ENCODE assay signal across 10 cellular contexts in the genomic region with DNA sequence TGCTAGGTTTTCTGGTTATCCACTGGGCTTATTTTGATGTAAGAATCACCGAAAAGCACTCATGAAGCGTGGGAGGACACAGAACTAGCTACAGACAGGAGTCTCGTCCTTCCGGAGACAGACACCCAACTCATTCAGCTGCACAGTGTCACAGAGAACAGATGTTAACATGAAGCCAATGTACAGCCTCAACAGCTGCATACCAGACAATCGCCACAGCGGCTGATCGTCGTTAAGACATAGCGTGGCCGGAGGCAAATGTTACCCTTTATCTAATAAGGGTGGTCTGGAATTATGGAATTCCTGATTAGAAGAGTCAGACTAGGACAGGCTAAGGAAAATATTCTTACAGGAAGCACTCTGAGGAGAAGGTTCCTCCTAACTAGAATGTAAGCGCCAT. TPM values are rescaled to one million over a fixed set of nuclear protein-coding genes. Genes with fewer than 3 reads are reported as not detected.
DNase-seq lines count a peak whose midpoint lies in the region; ATAC-seq and TF ChIP-seq lines count a peak whose summit lies in the region.
"Had no signal": no experiment of that assay in that cellular context is flagged by ENCODE, and none has a peak within 500 bp of the region (broad histone marks: within the 10 kb centered on the region; RNA-seq: fewer than 3 reads in every experiment).

No MANE protein-coding gene starts in this region.

- H3K4ac ChIP-seq in IMR-90 (ENCODE audit: low read depth, low read length) = no peak overlapping the region

- H3K9me1 ChIP-seq in IMR-90 (ENCODE audit: insufficient read depth, low read length) = no peaks in the 10 kb centered on the region

- peaks cover 0 to 3% of the 10 kb centered on the region in 2 experiments for H3K9me3 ChIP-seq in CD4-positive, CD25-positive, alpha-beta regulatory T cell (ENCODE audit: control insufficient read depth in 2 of 2, low read length in 2 of 2)
- H3K9me3 ChIP-seq in IMR-90 (ENCODE audit: control insufficient read depth, insufficient read depth, low read length) (no peaks in the 10 kb centered on the region), ovary (no peaks in the 10 kb centered on the region)

- 0 out of 2 replicates have a peak overlapping the region, but pooled peaks have one; percentile 25 for H3K14ac ChIP-seq in IMR-90 (replicated peaks; ENCODE audit: low read depth, low read length)

- TF ChIP-seq CTCF in IMR-90 (conservative IDR thresholded peaks at IDR 0.05; ENCODE audit: low read depth, low read length) (no peak), endothelial cell (IDR thresholded peaks at IDR 0.05; ENCODE audit: unreplicated experiment) (no peak), ovary (IDR thresholded peaks at IDR 0.05) (no peak)

- no peak for ATAC-seq in CD4-positive, CD25-positive, alpha-beta regulatory T cell (ENCODE audit: low read depth in 2 of 2)
- ATAC-seq in IMR-90 (ENCODE audit: low read depth) (no peak), GM18868 (IDR thresholded peaks at IDR 0.05; ENCODE audit: unreplicated experiment) (no peak), HG02885 (IDR thresholded peaks at IDR 0.05; ENCODE audit: poor library complexity, unreplicated experiment) (no peak)

- peak overlapping the region; percentile 5 to 81 (median 80) for H3K4me3 Mint-ChIP-seq in CD4-positive, CD25-positive, alpha-beta regulatory T cell
- H3K4me3 Mint-ChIP-seq in endothelial cell (ENCODE audit: unreplicated experiment) = peak overlapping the region; percentile 85

- dilution Hi-C loops in IMR-90 (cut with HindIII; ENCODE audit: low sequenced_read_pairs, unreplicated experiment) = no loop called here

- no peak for TF ChIP-seq EP300 in ovary (IDR thresholded peaks at IDR 0.05)

- BruUV-seq in IMR-90 (replicated peaks; lab: Mats Ljungman, UMichigan) = no TSS peak

- H3K27ac Mint-ChIP-seq in CD4-positive, CD25-positive, alpha-beta regulatory T cell = no peak overlapping the region
- no peak overlapping the region for H3K27ac Mint-ChIP-seq in endothelial cell (ENCODE audit: unreplicated experiment)

- 0 out of 2 replicates have a peak overlapping the region, but pooled peaks have one; percentile 23 for H3K4me2 ChIP-seq in IMR-90 (ENCODE audit: low read depth, low read length)

- intact Hi-C loops in IMR-90 (cut with micrococcal nuclease) = no loop called here
- intact Hi-C loops in ovary (cut with DNase I) = no loop called here

- 0 out of 2 replicates have a peak, but pooled peaks cover 7% of the 10 kb centered on the region for H4K20me1 ChIP-seq in IMR-90 (ENCODE audit: insufficient read depth, low read length)

- no peak overlapping the region for H3K18ac ChIP-seq in IMR-90 (ENCODE audit: low read depth, low read length)

- TF ChIP-seq POLR2A in IMR-90 (IDR thresholded peaks at IDR 0.05; ENCODE audit: low read depth, low read length) = no peak
- no peak for TF ChIP-seq POLR2A in ovary (IDR thresholded peaks at IDR 0.05)

- no peak overlapping the region for H2BK5ac ChIP-seq in IMR-90 (ENCODE audit: low read depth, low read length, poor library complexity, severe bottlenecking)

- no peak for DNase-seq in CD4-positive, CD25-positive, alpha-beta regulatory T cell
- DNase-seq in IMR-90 = no peak
- DNase-seq in endothelial cell (ENCODE audit: low spot score) = no peak
- peak in 1 of 5 donors; percentile 18 for DNase-seq in ovary
- DNase-seq in HT-29 (ENCODE audit: low spot score) = no peak
- DNase-seq in activated effector memory CD4-positive, alpha-beta T cell treated with Interleukin-2 at 50 U/mL for 16 hours = no peak
- DNase-seq: Kasumi-1, NCI-H69 had no signal

- H3K56ac ChIP-seq in IMR-90 (ENCODE audit: extremely low read depth, insufficient read depth, low read length) = no peak overlapping the region

- H3K36me3 ChIP-seq in CD4-positive, CD25-positive, alpha-beta regulatory T cell (ENCODE audit: control insufficient read depth, insufficient read depth, low read length) = no peaks in the 10 kb centered on the region
- no peaks in the 10 kb centered on the region for H3K36me3 ChIP-seq in IMR-90 (ENCODE audit: control insufficient read depth, insufficient read depth, low read length)
- H3K36me3 ChIP-seq in ovary = no peaks in the 10 kb centered on the region

- CTCF ChIA-PET in IMR-90 (lab: Yijun Ruan, JAX) = interaction anchor here (0.6 to 0.7 kb wide), 2 partner anchors 18 to 192 kb away, joined by 3 to 5 read pairs; no protein-coding TSS in a partner anchor

- peak overlapping the region; percentile 53 for H3K23ac ChIP-seq in IMR-90 (ENCODE audit: low read depth, low read length)

- H3K27me3 ChIP-seq in CD4-positive, CD25-positive, alpha-beta regulatory T cell (ENCODE audit: control insufficient read depth, insufficient read depth, low read length) = peaks cover 31% of the 10 kb centered on the region
- H3K27me3 ChIP-seq in IMR-90 (ENCODE audit: control insufficient read depth, insufficient read depth, low read length) (no peaks in the 10 kb centered on the region), ovary (no peaks in the 10 kb centered on the region)

- peaks cover 32% of the 10 kb centered on the region for H3K27me3 Mint-ChIP-seq in CD4-positive, CD25-positive, alpha-beta regulatory T cell
- H3K27me3 Mint-ChIP-seq in endothelial cell (ENCODE audit: unreplicated experiment) = peaks cover 6% of the 10 kb centered on the region

- H2BK120ac ChIP-seq in IMR-90 (ENCODE audit: low read depth, low read length) = peak overlapping the region; percentile 26; the same call in 1 of the 2 replicates

- H2AK9ac ChIP-seq in IMR-90 (replicated peaks; ENCODE audit: low read depth, low read length, poor library complexity) = peak overlapping the region; percentile 74

- H3K27ac ChIP-seq in CD4-positive, CD25-positive, alpha-beta regulatory T cell (ENCODE audit: insufficient read depth, low read length, poor library complexity, severe bottlenecking) = no peak overlapping the region
- H3K27ac ChIP-seq in IMR-90 (ENCODE audit: insufficient read depth, low read length) (no peak overlapping the region), ovary (no peak overlapping the region)

- no peak overlapping the region for H2BK15ac ChIP-seq in IMR-90 (ENCODE audit: low read depth, low read length)

- no peak for TF ChIP-seq RAD21 in IMR-90 (IDR thresholded peaks at IDR 0.05; ENCODE audit: low read length)

- peak overlapping the region; percentile 68 for H2AFZ ChIP-seq in IMR-90 (replicated peaks; ENCODE audit: low read length, poor library complexity)

- POLR2A ChIA-PET in IMR-90 (lab: Charles Lee; ENCODE audit: unreplicated experiment) = no interaction called here

- H3K36me3 Mint-ChIP-seq in CD4-positive, CD25-positive, alpha-beta regulatory T cell = no peaks in the 10 kb centered on the region
- H3K36me3 Mint-ChIP-seq in endothelial cell (ENCODE audit: low read depth, unreplicated experiment) = no peaks in the 10 kb centered on the region

- 87% methylated on average over 5 of the region's 11 CpGs; no CpG with 5 or more reads in 1 of the 2 experiments for WGBS in IMR-90 (ENCODE audit: extremely low coverage in 2 of 2, insufficient read length in 1 of 2), 2 experiments
- 34 to 62% (median 49%) methylated on average over 11 of the region's 11 CpGs for WGBS in ovary, 3 donors

- peak overlapping the region; percentile 66; the same call in 1 of the 2 replicates for H2AK5ac ChIP-seq in IMR-90 (ENCODE audit: low read depth, low read length)

- peaks cover 5 to 21% of the 10 kb centered on the region in 2 experiments; a peak in 3 of 4 replicates for H3K79me1 ChIP-seq in IMR-90 (ENCODE audit: low read depth in 1 of 2, low read length in 2 of 2)

- H3K4me3 ChIP-seq in CD4-positive, CD25-positive, alpha-beta regulatory T cell (ENCODE audit: low read depth, low read length) = no peak overlapping the region
- no peak overlapping the region for H3K4me3 ChIP-seq in IMR-90 (ENCODE audit: insufficient read depth, low read depth, low read length)
- peak overlapping the region; percentile 70 for H3K4me3 ChIP-seq in ovary

- H3K9me3 Mint-ChIP-seq in CD4-positive, CD25-positive, alpha-beta regulatory T cell = peaks cover 0 to 10% (median 0%) of the 10 kb centered on the region in 7 donors
- no peaks in the 10 kb centered on the region for H3K9me3 Mint-ChIP-seq in endothelial cell (ENCODE audit: unreplicated experiment)

- peak overlapping the region; percentile 35 to 46; a peak in 2 of 4 replicates for H4K8ac ChIP-seq in IMR-90 (ENCODE audit: low read depth in 2 of 2, low read length in 2 of 2)

- peaks cover 7% of the 10 kb centered on the region for H3K4me1 ChIP-seq in CD4-positive, CD25-positive, alpha-beta regulatory T cell (ENCODE audit: control insufficient read depth, insufficient read depth, low read length, poor library complexity, severe bottlenecking)
- peaks cover 3% of the 10 kb centered on the region; the same call in 1 of the 2 replicates for H3K4me1 ChIP-seq in IMR-90 (ENCODE audit: control insufficient read depth, insufficient read depth, low read length)
- H3K4me1 ChIP-seq in ovary (ENCODE audit: insufficient read depth) = peaks cover 5% of the 10 kb centered on the region

- H3K4me1 Mint-ChIP-seq in CD4-positive, CD25-positive, alpha-beta regulatory T cell = peaks cover 0 to 3% (median 0%) of the 10 kb centered on the region in 4 donors
- H3K4me1 Mint-ChIP-seq in endothelial cell (ENCODE audit: unreplicated experiment) = peaks cover 9% of the 10 kb centered on the region

- in situ Hi-C loops in IMR-90 (cut with MboI; ENCODE audit: low sequenced_read_pairs) = no loop called here

- H3K9ac ChIP-seq in IMR-90 (ENCODE audit: low read depth, low read length) = no peak overlapping the region

- H4K91ac ChIP-seq in IMR-90 (ENCODE audit: insufficient read depth, low read depth, low read length) = no peak overlapping the region; the same call in 1 of the 2 replicates

- H4K5ac ChIP-seq in IMR-90 (ENCODE audit: low read depth, low read length) = no peak overlapping the region

- no peak overlapping the region for H2BK20ac ChIP-seq in IMR-90 (ENCODE audit: low read depth, low read length)

TF ChIP-seq in IMR-90, 13 proteins besides CTCF, POLR2A, EP300 and RAD21 (continues in another document):
- TF ChIP-seq FOS (IDR thresholded peaks at IDR 0.05; ENCODE audit: low read depth, low read length) = no peak
- no peak for TF ChIP-seq MAFK (IDR thresholded peaks at IDR 0.05; ENCODE audit: low read depth, low read length)
- TF ChIP-seq SMC3 (IDR thresholded peaks at IDR 0.05; ENCODE audit: low read depth, low read length) = no peak
- TF ChIP-seq CHD1 (IDR thresholded peaks at IDR 0.05; ENCODE audit: low read depth, low read length) = no peak

RNA-seq across cellular contexts. Expression of a gene that starts 1.2 kb away (rescaled TPM):
- total RNA-seq in CD4-positive, CD25-positive, alpha-beta regulatory T cell = not detected
- polyA plus RNA-seq in CD4-positive, CD25-positive, alpha-beta regulatory T cell = not detected
- total RNA-seq in IMR-90 (2012; rRNA removed) (6.6 and 10.0 TPM in 2 replicates), endothelial cell (ENCODE audit: unreplicated experiment) (1.5 TPM), ovary (10 to 100 TPM; 10.3 to 31.1 (median 24.1) TPM)
- polyA plus RNA-seq in IMR-90 (2012; rRNA removed) (2.6 and 3.0 TPM in 2 replicates), ovary (1 to 10 TPM; 4.0 to 8.6 TPM)
- 0.59 and 0.74 TPM in 2 replicates for polyA plus RNA-seq in IMR-90 (2012; cell fraction: cytosol; rRNA removed)
- polyA plus RNA-seq in IMR-90 (2012; cell fraction: nucleus; rRNA removed; ENCODE audit: low replicate concordance) = 0.44 and 5.0 TPM in 2 replicates
- total RNA-seq in HT-29 (2014; rRNA removed; shearing (Covaris generic)) = not detected in 2 replicates
